In genomic region chr10:36109399-36110023, GRCh38 we compare ENCODE assay signal across 18 cellular contexts.
"Had no signal": no experiment of that assay in that cellular context is flagged by ENCODE, and none has a peak within 500 bp of the region (broad histone marks: within the 10 kb centered on the region; RNA-seq: fewer than 3 reads in every experiment).

No MANE protein-coding gene starts in this region.

- H3K27me3 ChIP-seq: neutrophil, vagina had no signal

- H3K36me3 ChIP-seq: neutrophil, vagina, WERI-Rb-1 had no signal

- H3K4me3 Mint-ChIP-seq: activated naive CD4-positive, alpha-beta T cell treated with anti-CD3 and anti-CD28 coated beads, Interleukin-2, amount 50 U/mL, for 24 hours; effector memory CD8-positive, alpha-beta T cell; memory B cell; naive thymus-derived CD8-positive, alpha-beta T cell; stimulated activated naive CD8-positive, alpha-beta T cell treated with anti-CD3 and anti-CD28 coated beads, Interleukin-15, Interleukin-2, amounts not matched to agents 100 ng/mL and 50 ng/mL, for 24 hours had no signal

- H3K9me3 ChIP-seq: mucosa of descending colon, neutrophil, vagina had no signal

- H3K36me3 Mint-ChIP-seq: activated naive CD4-positive, alpha-beta T cell treated with anti-CD3 and anti-CD28 coated beads, Interleukin-2, amount 50 U/mL, for 24 hours; memory B cell; naive thymus-derived CD8-positive, alpha-beta T cell had no signal

- H3K27ac Mint-ChIP-seq: activated naive CD4-positive, alpha-beta T cell treated with anti-CD3 and anti-CD28 coated beads, Interleukin-2, amount 50 U/mL, for 24 hours; effector memory CD8-positive, alpha-beta T cell; memory B cell; naive thymus-derived CD8-positive, alpha-beta T cell; stimulated activated naive CD8-positive, alpha-beta T cell treated with anti-CD3 and anti-CD28 coated beads, Interleukin-15, Interleukin-2, amounts not matched to agents 100 ng/mL and 50 ng/mL, for 24 hours had no signal

- H3K4me3 ChIP-seq: mucosa of descending colon, vagina had no signal

- H3K27ac ChIP-seq: neutrophil, vagina, WERI-Rb-1 had no signal

- H3K4me1 ChIP-seq: vagina had no signal

- H3K27me3 Mint-ChIP-seq: activated naive CD4-positive, alpha-beta T cell treated with anti-CD3 and anti-CD28 coated beads, Interleukin-2, amount 50 U/mL, for 24 hours; effector memory CD8-positive, alpha-beta T cell; memory B cell; stimulated activated naive CD8-positive, alpha-beta T cell treated with anti-CD3 and anti-CD28 coated beads, Interleukin-15, Interleukin-2, amounts not matched to agents 100 ng/mL and 50 ng/mL, for 24 hours had no signal

- DNase-seq: activated CD4-positive, alpha-beta T cell treated with anti-CD3 and anti-CD28 coated beads for 1 hour; activated CD4-positive, alpha-beta T cell treated with anti-CD3 and anti-CD28 coated beads, Interleukin-2, amount 50 U/mL, for 4 hours; activated gamma-delta T cell; effector memory CD8-positive, alpha-beta T cell; left ventricle myocardium superior; mucosa of descending colon; naive thymus-derived CD8-positive, alpha-beta T cell; stimulated activated CD4-positive, alpha-beta T cell treated with anti-CD3 and anti-CD28 coated beads, Interleukin-2, amount 100 ng/mL, for 48 hours; SW 1271; T-helper 2 cell; trophoblast cell; WERI-Rb-1 had no signal

- ATAC-seq: effector memory CD8-positive, alpha-beta T cell; left ventricle myocardium superior; mucosa of descending colon; naive thymus-derived CD8-positive, alpha-beta T cell had no signal

- H3K4me1 Mint-ChIP-seq: activated naive CD4-positive, alpha-beta T cell treated with anti-CD3 and anti-CD28 coated beads, Interleukin-2, amount 50 U/mL, for 24 hours; memory B cell; naive thymus-derived CD8-positive, alpha-beta T cell had no signal

- FAIRE-seq: frontal cortex had no signal
